19 cellular contexts compared by ENCODE assay signal in the genomic region with DNA sequence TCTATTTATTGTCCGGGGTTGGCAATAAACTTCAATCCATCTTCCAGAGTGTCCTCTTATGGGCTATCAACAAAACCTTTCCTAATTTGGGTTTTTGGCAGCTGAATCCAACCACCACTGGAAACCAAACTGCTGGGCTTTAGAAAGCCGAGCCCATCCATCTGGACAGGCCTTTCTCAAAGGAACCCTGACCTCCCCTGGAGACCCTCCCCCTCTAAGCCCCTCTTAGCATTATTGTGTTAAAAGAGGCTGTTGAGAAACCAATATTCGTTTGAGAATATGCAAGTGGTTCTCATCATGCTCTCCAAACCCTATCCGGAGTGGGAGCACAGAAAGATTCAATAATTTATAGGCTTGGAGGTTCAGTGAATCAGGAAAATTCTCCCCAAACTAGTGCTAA.
"Had no signal": no experiment of that assay in that cellular context is flagged by ENCODE, and none has a peak within 500 bp of the region (broad histone marks: within the 10 kb centered on the region; RNA-seq: fewer than 3 reads in every experiment).

No MANE protein-coding gene starts in this region.

- H3K4me3 Mint-ChIP-seq: dendritic cell treated with granulocyte-macrophage colony-stimulating factor and Interleukin-4, amounts not matched to agents 40 ng/mL and 50 ng/mL, for 4 days; natural killer cell had no signal

- H3K9me3 Mint-ChIP-seq: dendritic cell treated with granulocyte-macrophage colony-stimulating factor and Interleukin-4, amounts not matched to agents 40 ng/mL and 50 ng/mL, for 4 days had no signal

- H3K27ac ChIP-seq: ascending aorta, breast epithelium, heart right ventricle, left lung, suprapubic skin had no signal

- H3K4me1 Mint-ChIP-seq: natural killer cell had no signal

- ATAC-seq: natural killer cell had no signal

- H3K4me3 ChIP-seq: ascending aorta, breast epithelium, heart right ventricle, left lung, suprapubic skin, upper lobe of left lung had no signal

- DNase-seq: activated CD4-positive, CD25-positive, alpha-beta regulatory T cell treated with anti-CD3 and anti-CD28 coated beads, Interleukin-2, amount 50 U/mL, for 72 hours; activated naive CD4-positive, alpha-beta T cell; activated T-cell treated with anti-CD3 and anti-CD28 coated beads for 4 hours; cerebellar nuclear complex; effector memory CD4-positive, alpha-beta T cell; heart right ventricle; mammary epithelial cell; natural killer cell; nucleus accumbens; posterior cingulate gyrus; stimulated activated CD4-positive, alpha-beta T cell treated with anti-CD3 and anti-CD28 coated beads, Interleukin-15, amount 100 ng/mL, for 24 hours; stimulated activated CD4-positive, alpha-beta T cell treated with anti-CD3 and anti-CD28 coated beads, Interleukin-4, amount 100 ng/mL, for 24 hours; stimulated activated naive CD4-positive, alpha-beta T cell treated with Interleukin-2 at 50 U/mL for 16 hours had no signal

- H3K36me3 ChIP-seq: ascending aorta, breast epithelium, heart right ventricle, left lung, suprapubic skin, upper lobe of left lung had no signal

- H3K4me1 ChIP-seq: ascending aorta, breast epithelium, left lung, suprapubic skin had no signal

- H3K27ac Mint-ChIP-seq: dendritic cell treated with granulocyte-macrophage colony-stimulating factor and Interleukin-4, amounts not matched to agents 40 ng/mL and 50 ng/mL, for 4 days; natural killer cell had no signal

- H3K27me3 ChIP-seq: ascending aorta, breast epithelium, heart right ventricle, left lung, suprapubic skin, upper lobe of left lung had no signal

- H3K9me3 ChIP-seq: ascending aorta, breast epithelium, suprapubic skin had no signal
